In genomic region chr2:143467011-143467410, GRCh38 we compare ENCODE assay signal across 16 cellular contexts.
DNase-seq lines count a peak whose midpoint lies in the region; ATAC-seq, FAIRE-seq and TF ChIP-seq lines count a peak whose summit lies in the region.
"Had no signal": no experiment of that assay in that cellular context is flagged by ENCODE, and none has a peak within 500 bp of the region (broad histone marks: within the 10 kb centered on the region; RNA-seq: fewer than 3 reads in every experiment).

No MANE protein-coding gene starts in this region.

- H3K27me3 ChIP-seq in ACC112 (ENCODE audit: insufficient read depth, low read length) (no peaks in the 10 kb centered on the region), GM23338 (ENCODE audit: insufficient read depth) (no peaks in the 10 kb centered on the region), H1 (replicated peaks in 1 of 4; ENCODE audit: control insufficient read depth in 3 of 4, extremely low read depth in 1 of 4, insufficient read depth in 3 of 4, low read length in 3 of 4) (no peaks in the 10 kb centered on the region), aorta (ENCODE audit: control insufficient read depth in 1 of 2, insufficient read depth in 2 of 2, low read length in 1 of 2) (no peaks in the 10 kb centered on the region)

- H3K9me3 ChIP-seq in H1 (ENCODE audit: insufficient read depth in 2 of 2, low read depth in 1 of 2, low read length in 1 of 2) (no peaks in the 10 kb centered on the region), aorta (ENCODE audit: control insufficient read depth, low read length) (no peaks in the 10 kb centered on the region)
- H3K9me3 ChIP-seq: HAP-1 had no signal

- no peaks in the 10 kb centered on the region for H3K9me3 Mint-ChIP-seq in T-helper 1 cell treated with Interleukin-12 subunit alpha and Interleukin-12 subunit beta and Interleukin-4 antibody, amounts not matched to agents 30 μg/mL and 1 μg/mL, for 36 hours
- H3K9me3 Mint-ChIP-seq in GM23338: no peaks in the 10 kb centered on the region
- H3K9me3 Mint-ChIP-seq: CD4-positive, alpha-beta T cell had no signal

- no peak overlapping the region for H4K8ac ChIP-seq in H1 (ENCODE audit: extremely low read depth, insufficient read depth, low read length)

- no peak overlapping the region for H3K4ac ChIP-seq in H1 (replicated peaks; ENCODE audit: insufficient read length, low read depth, low read length)

- no peaks in the 10 kb centered on the region for H3K79me1 ChIP-seq in H1 (ENCODE audit: low read depth, low read length)

- ATAC-seq in GM23338 (no peak), aorta (ENCODE audit: low FRiP score) (no peak)

- H3K36me3 ChIP-seq in ACC112 (ENCODE audit: insufficient read depth, low read length): no peaks in the 10 kb centered on the region
- no peaks in the 10 kb centered on the region for H3K36me3 ChIP-seq in GM23338 (ENCODE audit: insufficient read depth)
- no peaks in the 10 kb centered on the region for H3K36me3 ChIP-seq in H1 (ENCODE audit: control insufficient read depth in 2 of 4, insufficient read depth in 4 of 4, low read length in 3 of 4)
- no peaks in the 10 kb centered on the region for H3K36me3 ChIP-seq in aorta (ENCODE audit: control insufficient read depth in 1 of 2, insufficient read depth in 2 of 2, low read length in 1 of 2)
- H3K36me3 ChIP-seq: HAP-1 had no signal

- H3K56ac ChIP-seq in H1 (replicated peaks; ENCODE audit: insufficient read length, low read depth, low read length): no peak overlapping the region

- H3K27ac ChIP-seq in ACC112 (ENCODE audit: low read depth, low read length) (no peak overlapping the region), GM23338 (ENCODE audit: low read depth) (no peak overlapping the region), H1 (ENCODE audit: low read depth, low read length) (no peak overlapping the region), aorta (ENCODE audit: low read depth in 1 of 2, low read length in 2 of 2) (no peak overlapping the region)
- H3K27ac ChIP-seq: C4-2B had no signal

- no peak overlapping the region for H2BK20ac ChIP-seq in H1 (ENCODE audit: low read length)

- no peak overlapping the region for H2BK120ac ChIP-seq in H1 (replicated peaks; ENCODE audit: low read depth, low read length)

- DNase-seq in T-helper 1 cell (no peak), GM23338 (ENCODE audit: low spot score) (no peak), H1 (ENCODE audit: low read depth in 1 of 2, low spot score in 2 of 2) (no peak), NCI-H187 (lab: John Stamatoyannopoulos, UW) (no peak), aorta (no peak)
- DNase-seq: AML-193; Caco-2; CD4-positive, alpha-beta T cell; KBM-7 had no signal

- no peak for TF ChIP-seq RAD21 in H1 (IDR thresholded peaks at IDR 0.05 in 1 of 2, conservative IDR thresholded peaks at IDR 0.05 in 1 of 2; ENCODE audit: low read depth in 2 of 2, low read length in 2 of 2)

- no peak overlapping the region for H2BK12ac ChIP-seq in H1 (ENCODE audit: low read depth, low read length)

- no peak for TF ChIP-seq CTCF in GM23338 (conservative IDR thresholded peaks at IDR 0.05; ENCODE audit: low read depth in 2 of 2)
- no peak for TF ChIP-seq CTCF in H1 (IDR thresholded peaks at IDR 0.05; ENCODE audit: control extremely low read depth in 1 of 3, insufficient read depth in 1 of 3, low read depth in 1 of 3, low read length in 3 of 3)

- H4K5ac ChIP-seq in H1 (ENCODE audit: insufficient read length, low read depth, low read length): no peak overlapping the region

- no peaks in the 10 kb centered on the region for H3K23me2 ChIP-seq in H1 (ENCODE audit: low read depth, low read length)

- H3K27ac Mint-ChIP-seq in T-helper 1 cell treated with Interleukin-12 subunit alpha and Interleukin-12 subunit beta and Interleukin-4 antibody, amounts not matched to agents 30 μg/mL and 1 μg/mL, for 36 hours: peak overlapping the region; percentile 20
- H3K27ac Mint-ChIP-seq in GM23338: peak overlapping the region; percentile 71; the same call in 1 of the 2 replicates
- H3K27ac Mint-ChIP-seq: CD4-positive, alpha-beta T cell had no signal

- H3K23ac ChIP-seq in H1 (ENCODE audit: insufficient read length): no peak overlapping the region

- H3K79me2 ChIP-seq in ACC112 (ENCODE audit: control insufficient read depth, insufficient read depth, low read length, unreplicated experiment) (no peaks in the 10 kb centered on the region), GM23338 (replicated peaks; ENCODE audit: insufficient read depth) (no peaks in the 10 kb centered on the region), H1 (ENCODE audit: control insufficient read depth in 1 of 2, insufficient read depth in 2 of 2, low read length in 2 of 2) (no peaks in the 10 kb centered on the region)

- H2AFZ ChIP-seq in ACC112 (ENCODE audit: low read length, unreplicated experiment): peak overlapping the region; percentile 39
- H2AFZ ChIP-seq in GM23338: no peak overlapping the region
- H2AFZ ChIP-seq in H1 (ENCODE audit: low read length): no peak overlapping the region

- no peak overlapping the region for H2BK15ac ChIP-seq in H1 (ENCODE audit: low read length)

- H3K4me2 ChIP-seq in GM23338 (no peak overlapping the region), H1 (ENCODE audit: insufficient read depth in 1 of 2, low read depth in 2 of 2, low read length in 2 of 2) (no peak overlapping the region)

- H4K20me1 ChIP-seq in GM23338 (replicated peaks; ENCODE audit: insufficient read depth) (no peaks in the 10 kb centered on the region), H1 (replicated peaks in 1 of 2; ENCODE audit: control insufficient read depth in 1 of 2, insufficient read depth in 2 of 2, low read length in 2 of 2) (no peaks in the 10 kb centered on the region)

- no peak overlapping the region for H3K14ac ChIP-seq in H1 (ENCODE audit: insufficient read length)

- H3K4me3 Mint-ChIP-seq in T-helper 1 cell treated with Interleukin-12 subunit alpha and Interleukin-12 subunit beta and Interleukin-4 antibody, amounts not matched to agents 30 μg/mL and 1 μg/mL, for 36 hours: no peak overlapping the region
- no peak overlapping the region for H3K4me3 Mint-ChIP-seq in GM23338
- H3K4me3 Mint-ChIP-seq: CD4-positive, alpha-beta T cell had no signal

- H3K4me1 ChIP-seq in ACC112 (ENCODE audit: control insufficient read depth, insufficient read depth, low read length, unreplicated experiment) (no peaks in the 10 kb centered on the region), GM23338 (ENCODE audit: insufficient read depth) (peaks cover 15% of the 10 kb centered on the region; the same call in 1 of the 2 replicates), H1 (replicated peaks in 1 of 4; ENCODE audit: control insufficient read depth in 3 of 4, insufficient read depth in 4 of 4, low read length in 3 of 4) (no peaks in the 10 kb centered on the region), aorta (ENCODE audit: control insufficient read depth in 1 of 2, insufficient read depth in 2 of 2, low read length in 2 of 2) (peaks cover 0 to 2% of the 10 kb centered on the region in 2 donors)
- H3K4me1 ChIP-seq: Caco-2 had no signal

- no peak overlapping the region for H3K18ac ChIP-seq in H1 (ENCODE audit: extremely low read depth, low read length)

- WGBS in H1 (ENCODE audit: extremely low coverage in 1 of 2, insufficient coverage in 1 of 2, insufficient read length in 1 of 2, insufficient replicate concordance in 2 of 2, low coverage in 1 of 2, low lambda C conversion rate in 2 of 2, missing lambda C conversion rate in 1 of 2), 2 experiments: 89% methylated on average over 3 of the region's 3 CpGs; no CpG with 5 or more reads in 1 of the 2 experiments
- WGBS in aorta, 2 donors: 94 to 97% methylated on average over 3 of the region's 3 CpGs

- H3K9ac ChIP-seq in H1 (replicated peaks in 1 of 4; ENCODE audit: extremely low read depth in 1 of 4, low read depth in 3 of 4, low read length in 3 of 4): no peak overlapping the region

- no peaks in the 10 kb centered on the region for H3K27me3 Mint-ChIP-seq in T-helper 1 cell treated with Interleukin-12 subunit alpha and Interleukin-12 subunit beta and Interleukin-4 antibody, amounts not matched to agents 30 μg/mL and 1 μg/mL, for 36 hours (ENCODE audit: low read depth)
- H3K27me3 Mint-ChIP-seq in GM23338 (ENCODE audit: insufficient read depth, low read depth, poor library complexity): no peaks in the 10 kb centered on the region
- H3K27me3 Mint-ChIP-seq: CD4-positive, alpha-beta T cell had no signal

- H2BK5ac ChIP-seq in H1 (ENCODE audit: low read depth, low read length): no peak overlapping the region

- POLR2A ChIA-PET in H1 (lab: Charles Lee; ENCODE audit: partially characterized antibody): no interaction called here

- H3K36me3 Mint-ChIP-seq in T-helper 1 cell treated with Interleukin-12 subunit alpha and Interleukin-12 subunit beta and Interleukin-4 antibody, amounts not matched to agents 30 μg/mL and 1 μg/mL, for 36 hours (ENCODE audit: low read depth): peaks cover 20% of the 10 kb centered on the region
- no peaks in the 10 kb centered on the region for H3K36me3 Mint-ChIP-seq in GM23338 (ENCODE audit: low read depth)

- TF ChIP-seq POLR2A in H1 (IDR thresholded peaks at IDR 0.05; ENCODE audit: control extremely low read depth in 1 of 2, low read depth in 2 of 2, low read length in 2 of 2): no peak

- no peak for FAIRE-seq in H1 (lab: Jason Lieb, UNC)
- FAIRE-seq: D721Med, G401.6, GM12891 had no signal

- H3K4me3 ChIP-seq in ACC112 (ENCODE audit: low read depth, low read length): no peak overlapping the region
- H3K4me3 ChIP-seq in GM23338: no peak overlapping the region
- no peak overlapping the region for H3K4me3 ChIP-seq in H1 (ENCODE audit: extremely low read depth in 1 of 4, insufficient read depth in 2 of 4, low read depth in 3 of 4, low read length in 4 of 4)
- H3K4me3 ChIP-seq in aorta (ENCODE audit: low read length in 2 of 2): no peak overlapping the region
- H3K4me3 ChIP-seq: HAP-1 had no signal

- no peak overlapping the region for H2AK5ac ChIP-seq in H1 (ENCODE audit: low read depth, low read length)

- intact Hi-C loops in aorta (cut with DNase I): no loop called here

- H3K9me2 ChIP-seq in GM23338 (ENCODE audit: insufficient read depth): no peaks in the 10 kb centered on the region; the same call in 1 of the 2 replicates

- CTCF ChIA-PET in H1 (lab: Charles Lee; ENCODE audit: partially characterized antibody): interaction anchor here (1.2 kb wide), 1 partner anchor 64 kb away, joined by 5 read pairs; no protein-coding TSS in a partner anchor

- no peak overlapping the region for H4K91ac ChIP-seq in H1 (replicated peaks; ENCODE audit: insufficient read length, low read length)

- TF ChIP-seq EP300 in H1 (IDR thresholded peaks at IDR 0.05; ENCODE audit: borderline replicate concordance in 1 of 2, low read depth in 2 of 2, low read length in 2 of 2): no peak

- H3F3A ChIP-seq in GM23338 (replicated peaks; ENCODE audit: low read depth): no peaks in the 10 kb centered on the region

- peaks cover 26% of the 10 kb centered on the region for H3K4me1 Mint-ChIP-seq in T-helper 1 cell treated with Interleukin-12 subunit alpha and Interleukin-12 subunit beta and Interleukin-4 antibody, amounts not matched to agents 30 μg/mL and 1 μg/mL, for 36 hours (ENCODE audit: low read depth)
- H3K4me1 Mint-ChIP-seq in GM23338: peaks cover 14% of the 10 kb centered on the region; the same call in 2 of the 3 replicates

TF ChIP-seq in H1, 55 proteins besides CTCF, POLR2A, EP300 and RAD21:
- TF ChIP-seq SP4 (IDR thresholded peaks at IDR 0.05; ENCODE audit: low read length) (no peak), MAFK (IDR thresholded peaks at IDR 0.05; ENCODE audit: low read depth, low read length) (peak; percentile 50; the same call in 1 of the 2 replicates), BACH1 (IDR thresholded peaks at IDR 0.05; ENCODE audit: low read length) (peak; percentile 67; the same call in 1 of the 2 replicates)
